Comparison of ENCODE assay signal across 1 cellular context in the genomic region with DNA sequence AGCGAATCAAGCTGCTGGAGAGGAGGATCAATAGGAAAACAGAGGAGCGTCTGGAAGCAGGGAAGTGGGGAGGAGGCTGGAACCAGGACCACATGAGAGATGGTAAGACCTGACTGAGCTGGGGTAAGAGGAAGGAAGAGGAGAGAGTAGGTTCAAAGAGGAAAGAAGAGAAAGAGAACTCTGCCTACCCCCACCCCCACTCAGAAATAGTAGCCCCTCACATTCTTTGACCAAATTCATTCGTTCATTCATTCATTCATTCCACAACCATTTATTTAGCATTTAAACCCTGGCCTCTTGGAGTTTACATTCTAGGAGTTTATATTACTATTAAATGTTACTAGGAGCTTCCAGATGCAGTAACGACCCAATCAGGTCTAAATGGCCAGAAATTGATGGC.
A peak's percentile ranks its signal among the peaks of the same experiment; 100 is the strongest.
TF ChIP-seq lines count a peak whose summit lies in the region.

No MANE protein-coding gene starts in this region.

TF ChIP-seq in K562, 482 proteins besides CTCF, POLR2A, EP300 and RAD21:
- TF ChIP-seq, protein P1, sequence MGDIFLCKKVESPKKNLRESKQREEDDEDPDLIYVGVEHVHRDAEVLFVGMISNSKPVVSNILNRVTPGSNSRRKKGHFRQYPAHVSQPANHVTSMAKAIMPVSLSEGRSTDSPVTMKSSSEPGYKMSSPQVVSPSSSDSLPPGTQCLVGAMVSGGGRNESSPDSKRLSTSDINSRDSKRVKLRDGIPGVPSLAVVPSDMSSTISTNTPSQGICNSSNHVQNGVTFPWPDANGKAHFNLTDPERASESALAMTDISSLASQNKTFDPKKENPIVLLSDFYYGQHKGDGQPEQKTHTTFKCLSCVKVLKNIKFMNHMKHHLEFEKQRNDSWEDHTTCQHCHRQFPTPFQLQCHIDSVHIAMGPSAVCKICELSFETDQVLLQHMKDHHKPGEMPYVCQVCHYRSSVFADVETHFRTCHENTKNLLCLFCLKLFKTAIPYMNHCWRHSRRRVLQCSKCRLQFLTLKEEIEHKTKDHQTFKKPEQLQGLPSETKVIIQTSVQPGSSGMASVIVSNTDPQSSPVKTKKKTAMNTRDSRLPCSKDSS (IDR thresholded peaks at IDR 0.05; ENCODE audit: low read depth, partially characterized antibody) = no peak
- no peak for TF ChIP-seq XRCC4 (IDR thresholded peaks at IDR 0.05; ENCODE audit: extremely low read depth, insufficient read depth, insufficient read length)
- TF ChIP-seq REST (CRISPR knock-in tag; IDR thresholded peaks at IDR 0.05; ENCODE audit: low read depth) = no peak
- TF ChIP-seq ZNF24 (IDR thresholded peaks at IDR 0.05) = peak; percentile 96
- TF ChIP-seq, protein P2, sequence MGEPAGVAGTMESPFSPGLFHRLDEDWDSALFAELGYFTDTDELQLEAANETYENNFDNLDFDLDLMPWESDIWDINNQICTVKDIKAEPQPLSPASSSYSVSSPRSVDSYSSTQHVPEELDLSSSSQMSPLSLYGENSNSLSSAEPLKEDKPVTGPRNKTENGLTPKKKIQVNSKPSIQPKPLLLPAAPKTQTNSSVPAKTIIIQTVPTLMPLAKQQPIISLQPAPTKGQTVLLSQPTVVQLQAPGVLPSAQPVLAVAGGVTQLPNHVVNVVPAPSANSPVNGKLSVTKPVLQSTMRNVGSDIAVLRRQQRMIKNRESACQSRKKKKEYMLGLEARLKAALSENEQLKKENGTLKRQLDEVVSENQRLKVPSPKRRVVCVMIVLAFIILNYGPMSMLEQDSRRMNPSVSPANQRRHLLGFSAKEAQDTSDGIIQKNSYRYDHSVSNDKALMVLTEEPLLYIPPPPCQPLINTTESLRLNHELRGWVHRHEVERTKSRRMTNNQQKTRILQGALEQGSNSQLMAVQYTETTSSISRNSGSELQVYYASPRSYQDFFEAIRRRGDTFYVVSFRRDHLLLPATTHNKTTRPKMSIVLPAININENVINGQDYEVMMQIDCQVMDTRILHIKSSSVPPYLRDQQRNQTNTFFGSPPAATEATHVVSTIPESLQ (CRISPR knock-in tag; IDR thresholded peaks at IDR 0.05) = 0 out of 2 replicates have a peak, but pooled peaks have one; percentile 59
- TF ChIP-seq ZNF316 (IDR thresholded peaks at IDR 0.05) = peak; percentile 11; the same call in 1 of the 2 replicates
- 0 out of 2 replicates have a peak, but pooled peaks have one; percentile 20 for TF ChIP-seq ZNF584 (CRISPR knock-in tag; IDR thresholded peaks at IDR 0.05; ENCODE audit: low read depth)
- TF ChIP-seq HDAC8 (tag; IDR thresholded peaks at IDR 0.05) = 0 out of 2 replicates have a peak, but pooled peaks have one; percentile 56
- TF ChIP-seq NR2C1 (IDR thresholded peaks at IDR 0.05) = no peak
- no peak for TF ChIP-seq NR2C1 (tag; IDR thresholded peaks at IDR 0.05)
- TF ChIP-seq MCM5 (IDR thresholded peaks at IDR 0.05; ENCODE audit: low read depth) = no peak
- no peak for TF ChIP-seq CC2D1A (IDR thresholded peaks at IDR 0.05)
- TF ChIP-seq GTF2E2 (tag; IDR thresholded peaks at IDR 0.05) = 0 out of 2 replicates have a peak, but pooled peaks have one; percentile 20
TF ChIP-seq in K562: peak in this region for 6.
